12 cellular contexts compared by ENCODE assay signal in genomic region chr14:103558071-103558882, GRCh38. TPM values are rescaled to one million over a fixed set of nuclear protein-coding genes. Genes with fewer than 3 reads are reported as not detected.
DNase-seq lines count a peak whose midpoint lies in the region; ATAC-seq and TF ChIP-seq lines count a peak whose summit lies in the region.
"Had no signal": no experiment of that assay in that cellular context is flagged by ENCODE, and none has a peak within 500 bp of the region (broad histone marks: within the 10 kb centered on the region; RNA-seq: fewer than 3 reads in every experiment).

No MANE protein-coding gene starts in this region.

- peaks cover 0 to 63% of the 10 kb centered on the region in 2 donors for H3K4me1 ChIP-seq in right atrium auricular region
- H3K4me1 ChIP-seq in uterus, result peaks cover 20 to 23% of the 10 kb centered on the region in 2 donors

- no peaks in the 10 kb centered on the region for H3K9me3 ChIP-seq in right atrium auricular region
- H3K9me3 ChIP-seq in uterus, result no peaks in the 10 kb centered on the region
- H3K9me3 ChIP-seq: left lung had no signal

- DNase-seq in right atrium auricular region (ENCODE audit: low spot score), result no peak
- no peak for DNase-seq in left cardiac atrium
- peak; percentile 99 for DNase-seq in kidney glomerular epithelial cell (lab: John Stamatoyannopoulos, UW)
- peak; percentile 65 to 68 for DNase-seq in uterus
- no peak for DNase-seq in OCI-M1 (lab: John Stamatoyannopoulos, UW)
- no peak for DNase-seq in SHP77 (lab: John Stamatoyannopoulos, UW)
- DNase-seq: activated CD4-positive, alpha-beta T cell treated with anti-CD3 and anti-CD28 coated beads for 1 hour; NCI-H446; stimulated activated CD4-positive, alpha-beta T cell treated with anti-CD3 and anti-CD28 coated beads, Interleukin-2, amount 100 ng/mL, for 24 hours had no signal

- TF ChIP-seq CTCF in right atrium auricular region (IDR thresholded peaks at IDR 0.05), result no peak
- TF ChIP-seq CTCF in VCaP (conservative IDR thresholded peaks at IDR 0.05), result no peak
- TF ChIP-seq CTCF in uterus (IDR thresholded peaks at IDR 0.05), result no peak

- H3K27ac ChIP-seq in right atrium auricular region (peak overlapping the region; percentile 15 to 55), VCaP (peak overlapping the region; percentile 61), uterus (peak overlapping the region; percentile 64 to 80)
- H3K27ac ChIP-seq: left lung had no signal

- H3K36me3 ChIP-seq in right atrium auricular region (peaks cover 14% of the 10 kb centered on the region), uterus (no peaks in the 10 kb centered on the region)

- TF ChIP-seq POLR2A in uterus (IDR thresholded peaks at IDR 0.05), result no peak

- no peak for ATAC-seq in left cardiac atrium
- no peak for ATAC-seq in GM21737 (IDR thresholded peaks at IDR 0.05; ENCODE audit: unreplicated experiment)
- ATAC-seq: left lung had no signal

- intact Hi-C loops in left cardiac atrium (cut with DNase I), result no loop called here
- intact Hi-C loops in uterus (cut with DNase I; ENCODE audit: low total_unique reads), result no loop called here

- H3K27me3 ChIP-seq in right atrium auricular region (no peaks in the 10 kb centered on the region), uterus (no peaks in the 10 kb centered on the region)
- H3K27me3 ChIP-seq: left lung had no signal

- H3K4me3 ChIP-seq in right atrium auricular region, result no peak overlapping the region
- H3K4me3 ChIP-seq in uterus, result no peak overlapping the region
- H3K4me3 ChIP-seq: left lung had no signal

RNA-seq across cellular contexts. Expression of gene BAG5, which starts 4.2 kb away (rescaled TPM):
- total RNA-seq in right atrium auricular region, result 10 to 100 TPM; 16.1 to 17.7 TPM
- 10 to 100 TPM; 15.2 to 23.6 TPM for total RNA-seq in left cardiac atrium
- 10 to 100 TPM; 13.8 to 43.6 (median 33.1) TPM for total RNA-seq in uterus

RNA-seq across cellular contexts. Expression of gene COA8, which starts 4.5 kb away (rescaled TPM):
- total RNA-seq in right atrium auricular region (10 to 100 TPM; 21.3 to 53.2 TPM), left cardiac atrium (10 to 100 TPM; 37.8 to 42.5 TPM), uterus (10 to 100 TPM in 3 of 4 donors, not detected in 1; 26.9 to 51.5 (median 31.6) TPM)

RNA-seq across cellular contexts. Expression of gene TRMT61A, which starts 29.3 kb away (rescaled TPM):
- total RNA-seq in right atrium auricular region (1 to 10 TPM; 4.4 to 7.4 TPM), left cardiac atrium (1 to 10 TPM; 6.0 to 8.5 TPM), uterus (10 to 100 TPM in 2 of 4 donors, 1 to 10 TPM in 2; 3.6 to 26.5 (median 8.7) TPM)

RNA-seq across cellular contexts. Expression of gene CKB, which starts 35.6 kb away (rescaled TPM):
- total RNA-seq in right atrium auricular region (100 to 1,000 TPM; 546 to 707 TPM), left cardiac atrium (100 to 1,000 TPM; 407 to 412 TPM), uterus (100 to 1,000 TPM in 3 of 4 donors, 10 to 100 TPM in 1; 96.2 to 291 (median 218) TPM)

Comparison
In these comparisons a context has a peak if more than half of its experiments do, and no peak if none do; other contexts are left out.
1. DNase-seq: peak in kidney glomerular epithelial cell (single experiment) and uterus (2 of 2); none in right atrium auricular region (single experiment), left cardiac atrium (single experiment), OCI-M1 (single experiment) and SHP77 (0 of 2).
2. Peak in every context shown above with its lines, with median percentiles within 50 percentile points of each other: H3K27ac ChIP-seq.